1 cellular context compared by ENCODE assay signal in genomic region chr7:42315096-42315495, GRCh38.
TF ChIP-seq lines count a peak whose summit lies in the region.

No MANE protein-coding gene starts in this region.

TF ChIP-seq in IMR-90, 13 proteins besides CTCF, POLR2A, EP300 and RAD21:
- TF ChIP-seq RFX5 (IDR thresholded peaks at IDR 0.05; ENCODE audit: low read depth, low read length) = no peak
TF ChIP-seq in IMR-90: peak in this region for 0.
